ENCODE assay signal across 8 cellular contexts in the genomic region with DNA sequence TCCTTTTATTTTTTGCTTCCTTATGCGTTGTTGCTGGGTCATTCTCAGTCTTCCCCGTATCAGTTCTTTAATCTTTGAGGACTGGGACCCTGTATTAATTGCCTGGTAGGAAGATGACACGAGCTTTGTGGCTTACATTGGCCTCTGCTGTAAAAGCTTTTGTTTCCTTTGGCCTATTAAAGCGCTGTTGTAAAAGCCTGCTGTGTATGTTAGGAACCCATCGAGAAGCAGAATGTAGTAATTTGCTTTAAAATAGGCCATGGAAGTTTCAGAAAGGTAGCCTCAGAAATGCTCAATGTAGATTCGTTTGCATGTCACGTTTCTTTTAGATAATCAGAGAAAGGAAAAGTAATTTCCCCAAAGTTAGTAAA.
DNase-seq lines count a peak whose midpoint lies in the region; ATAC-seq lines count a peak whose summit lies in the region.

No MANE protein-coding gene starts in this region.

- H3K9me3 Mint-ChIP-seq in activated naive CD8-positive, alpha-beta T cell (ENCODE audit: low read depth): peaks cover 6% of the 10 kb centered on the region

- peak overlapping the region; percentile 94 for H3K4me3 Mint-ChIP-seq in activated naive CD8-positive, alpha-beta T cell

- no peaks in the 10 kb centered on the region for H3K9me3 ChIP-seq in iPS-18c (ENCODE audit: control insufficient read depth, insufficient read depth, low read length)

- H3K27me3 Mint-ChIP-seq in activated naive CD8-positive, alpha-beta T cell: no peaks in the 10 kb centered on the region

- peaks cover 3% of the 10 kb centered on the region for H3K36me3 Mint-ChIP-seq in activated naive CD8-positive, alpha-beta T cell

- DNase-seq in substantia nigra (lab: John Stamatoyannopoulos, UW): no peak
- DNase-seq in GM03348 (ENCODE audit: low spot score): no peak
- no peak for DNase-seq in KG1 (lab: John Stamatoyannopoulos, UW)
- DNase-seq in HPDE6-E6E7 (ENCODE audit: extremely low spot score): no peak

- H3K27ac ChIP-seq in substantia nigra (ENCODE audit: low read depth, low read length, poor library complexity, severe bottlenecking): peak overlapping the region; percentile 98

- peaks cover 58% of the 10 kb centered on the region for H3K4me1 Mint-ChIP-seq in activated naive CD8-positive, alpha-beta T cell (ENCODE audit: low read depth)

- H3K4me3 ChIP-seq in iPS-18c (ENCODE audit: insufficient read depth, low read depth, low read length): peak overlapping the region; percentile 66

- peak overlapping the region; percentile 100 for H3K27ac Mint-ChIP-seq in activated naive CD8-positive, alpha-beta T cell

- peak; percentile 8 for ATAC-seq in GM18511 (IDR thresholded peaks at IDR 0.05; ENCODE audit: unreplicated experiment)
- ATAC-seq in HG02852 (IDR thresholded peaks at IDR 0.05; ENCODE audit: unreplicated experiment): peak; percentile 10
